In genomic region chr6:44162876-44163625, GRCh38 we compare ENCODE assay signal across 1 cellular context.
A peak's percentile ranks its signal among the peaks of the same experiment; 100 is the strongest.
TF ChIP-seq lines count a peak whose summit lies in the region.

No MANE protein-coding gene starts in this region.

TF ChIP-seq in HepG2, 621 proteins besides CTCF, POLR2A, EP300 and RAD21:
- TF ChIP-seq CREB3 (CRISPR knock-in tag; IDR thresholded peaks at IDR 0.05) (no peak), SAP130 (CRISPR knock-in tag; IDR thresholded peaks at IDR 0.05; ENCODE audit: low read depth) (no peak), ZNF768 (CRISPR knock-in tag; IDR thresholded peaks at IDR 0.05) (peak; percentile 77), ZMYM3 (CRISPR knock-in tag; IDR thresholded peaks at IDR 0.05) (0 out of 2 replicates have a peak, but pooled peaks have one; percentile 13), ELF1 (CRISPR knock-in tag; IDR thresholded peaks at IDR 0.05) (no peak), HNRNPUL1 (IDR thresholded peaks at IDR 0.05; ENCODE audit: low read depth, low read length) (no peak), U2AF1 (optimal IDR thresholded peaks at IDR 0.05; ENCODE audit: low read depth, low read length) (no peak), RBM22 (optimal IDR thresholded peaks at IDR 0.05; ENCODE audit: low read length) (no peak), ZSCAN9 (CRISPR knock-in tag; IDR thresholded peaks at IDR 0.05; ENCODE audit: borderline replicate concordance) (no peak), AFF4 (CRISPR knock-in tag; IDR thresholded peaks at IDR 0.05) (no peak), ZNF326 (CRISPR knock-in tag; IDR thresholded peaks at IDR 0.05; ENCODE audit: borderline replicate concordance) (no peak), MEIS1 (CRISPR knock-in tag; IDR thresholded peaks at IDR 0.05; ENCODE audit: borderline replicate concordance) (no peak), PBX2 (CRISPR knock-in tag; IDR thresholded peaks at IDR 0.05) (no peak)
- TF ChIP-seq, protein P1, sequence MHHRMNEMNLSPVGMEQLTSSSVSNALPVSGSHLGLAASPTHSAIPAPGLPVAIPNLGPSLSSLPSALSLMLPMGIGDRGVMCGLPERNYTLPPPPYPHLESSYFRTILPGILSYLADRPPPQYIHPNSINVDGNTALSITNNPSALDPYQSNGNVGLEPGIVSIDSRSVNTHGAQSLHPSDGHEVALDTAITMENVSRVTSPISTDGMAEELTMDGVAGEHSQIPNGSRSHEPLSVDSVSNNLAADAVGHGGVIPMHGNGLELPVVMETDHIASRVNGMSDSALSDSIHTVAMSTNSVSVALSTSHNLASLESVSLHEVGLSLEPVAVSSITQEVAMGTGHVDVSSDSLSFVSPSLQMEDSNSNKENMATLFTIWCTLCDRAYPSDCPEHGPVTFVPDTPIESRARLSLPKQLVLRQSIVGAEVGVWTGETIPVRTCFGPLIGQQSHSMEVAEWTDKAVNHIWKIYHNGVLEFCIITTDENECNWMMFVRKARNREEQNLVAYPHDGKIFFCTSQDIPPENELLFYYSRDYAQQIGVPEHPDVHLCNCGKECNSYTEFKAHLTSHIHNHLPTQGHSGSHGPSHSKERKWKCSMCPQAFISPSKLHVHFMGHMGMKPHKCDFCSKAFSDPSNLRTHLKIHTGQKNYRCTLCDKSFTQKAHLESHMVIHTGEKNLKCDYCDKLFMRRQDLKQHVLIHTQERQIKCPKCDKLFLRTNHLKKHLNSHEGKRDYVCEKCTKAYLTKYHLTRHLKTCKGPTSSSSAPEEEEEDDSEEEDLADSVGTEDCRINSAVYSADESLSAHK (CRISPR knock-in tag; IDR thresholded peaks at IDR 0.05; ENCODE audit: borderline replicate concordance): no peak
- TF ChIP-seq, protein P2, sequence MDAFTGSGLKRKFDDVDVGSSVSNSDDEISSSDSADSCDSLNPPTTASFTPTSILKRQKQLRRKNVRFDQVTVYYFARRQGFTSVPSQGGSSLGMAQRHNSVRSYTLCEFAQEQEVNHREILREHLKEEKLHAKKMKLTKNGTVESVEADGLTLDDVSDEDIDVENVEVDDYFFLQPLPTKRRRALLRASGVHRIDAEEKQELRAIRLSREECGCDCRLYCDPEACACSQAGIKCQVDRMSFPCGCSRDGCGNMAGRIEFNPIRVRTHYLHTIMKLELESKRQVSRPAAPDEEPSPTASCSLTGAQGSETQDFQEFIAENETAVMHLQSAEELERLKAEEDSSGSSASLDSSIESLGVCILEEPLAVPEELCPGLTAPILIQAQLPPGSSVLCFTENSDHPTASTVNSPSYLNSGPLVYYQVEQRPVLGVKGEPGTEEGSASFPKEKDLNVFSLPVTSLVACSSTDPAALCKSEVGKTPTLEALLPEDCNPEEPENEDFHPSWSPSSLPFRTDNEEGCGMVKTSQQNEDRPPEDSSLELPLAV (CRISPR knock-in tag; conservative IDR thresholded peaks at IDR 0.05; ENCODE audit: low read depth): no peak
- TF ChIP-seq, protein P3, sequence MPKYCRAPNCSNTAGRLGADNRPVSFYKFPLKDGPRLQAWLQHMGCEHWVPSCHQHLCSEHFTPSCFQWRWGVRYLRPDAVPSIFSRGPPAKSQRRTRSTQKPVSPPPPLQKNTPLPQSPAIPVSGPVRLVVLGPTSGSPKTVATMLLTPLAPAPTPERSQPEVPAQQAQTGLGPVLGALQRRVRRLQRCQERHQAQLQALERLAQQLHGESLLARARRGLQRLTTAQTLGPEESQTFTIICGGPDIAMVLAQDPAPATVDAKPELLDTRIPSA (CRISPR knock-in tag; IDR thresholded peaks at IDR 0.05; ENCODE audit: borderline replicate concordance): no peak
